In the genomic region with DNA sequence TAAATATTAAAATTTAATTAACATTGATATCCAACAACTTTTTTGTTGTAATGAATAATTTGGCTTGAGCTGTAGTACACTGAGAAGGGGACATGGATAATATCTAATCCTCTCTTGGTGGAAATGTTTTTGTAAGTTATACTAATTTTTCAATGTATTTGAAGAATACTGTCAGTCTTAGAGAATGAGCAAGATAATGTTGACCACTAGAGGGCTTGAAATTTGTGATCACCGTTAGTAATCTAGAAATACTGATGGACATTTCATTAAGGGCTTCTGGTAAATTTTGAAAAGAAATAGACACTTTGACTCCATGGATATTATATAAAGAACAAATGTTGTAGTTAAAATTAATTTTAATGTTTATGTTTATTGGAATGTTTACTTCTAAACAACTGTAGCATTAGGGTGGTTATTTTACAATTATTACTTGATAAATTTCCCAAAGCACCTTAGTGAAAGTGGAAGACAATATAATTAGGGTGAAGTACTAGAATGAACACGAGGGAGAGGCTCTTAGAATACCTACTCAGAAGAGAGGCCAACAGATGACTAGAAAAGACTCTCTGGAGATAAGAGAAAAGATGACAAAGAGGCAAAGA, we compare ENCODE assay signal across 8 cellular contexts. TPM values are rescaled to one million over a fixed set of nuclear protein-coding genes. Genes with fewer than 3 reads are reported as not detected.
A peak's percentile ranks its signal among the peaks of the same experiment; 100 is the strongest.
DNase-seq lines count a peak whose midpoint lies in the region; FAIRE-seq and TF ChIP-seq lines count a peak whose summit lies in the region.

No MANE protein-coding gene starts in this region.

- H3K27ac ChIP-seq in HL-60 (replicated peaks), result no peak overlapping the region
- H3K27ac ChIP-seq in WERI-Rb-1, result no peak overlapping the region
- no peak overlapping the region for H3K27ac ChIP-seq in CD8-positive, alpha-beta memory T cell (ENCODE audit: low read depth, low read length)

- no peak overlapping the region for H3K27ac Mint-ChIP-seq in CD8-positive, alpha-beta memory T cell

- H3K27me3 ChIP-seq in GM06990 (replicated peaks; ENCODE audit: control insufficient read depth, insufficient read depth, low read length) (no peaks in the 10 kb centered on the region), HL-60 (ENCODE audit: insufficient read depth, poor library complexity, severe bottlenecking) (peaks cover 2% of the 10 kb centered on the region), WERI-Rb-1 (ENCODE audit: insufficient read depth, low read depth, severe bottlenecking) (no peaks in the 10 kb centered on the region)
- H3K27me3 ChIP-seq in CD8-positive, alpha-beta memory T cell (ENCODE audit: insufficient read depth, low read length, poor library complexity, severe bottlenecking), result no peaks in the 10 kb centered on the region

- H3K9me3 ChIP-seq in WERI-Rb-1 (ENCODE audit: severe bottlenecking), result no peaks in the 10 kb centered on the region
- H3K9me3 ChIP-seq in CD8-positive, alpha-beta memory T cell (ENCODE audit: low read length), result no peaks in the 10 kb centered on the region

- peaks cover 0 to 10% (median 2%) of the 10 kb centered on the region in 3 donors for H3K4me1 Mint-ChIP-seq in CD8-positive, alpha-beta memory T cell

- peak; percentile 51 for TF ChIP-seq CTCF in GM06990 (IDR thresholded peaks at IDR 0.05; ENCODE audit: insufficient read depth, low read length, poor library complexity, severe bottlenecking)
- peak; percentile 25 for TF ChIP-seq CTCF in HL-60 (IDR thresholded peaks at IDR 0.05; ENCODE audit: insufficient read depth, low read length)
- TF ChIP-seq CTCF in WERI-Rb-1 (IDR thresholded peaks at IDR 0.05; ENCODE audit: low read depth, low read length), result peak; percentile 27; the same call in 1 of the 2 replicates

- H3K4me1 ChIP-seq in CD8-positive, alpha-beta memory T cell (ENCODE audit: insufficient read depth, low read length), result peaks cover 5% of the 10 kb centered on the region

- peaks cover 0 to 7% of the 10 kb centered on the region in 2 donors for H3K27me3 Mint-ChIP-seq in CD8-positive, alpha-beta memory T cell

- no peaks in the 10 kb centered on the region for H3K9me3 Mint-ChIP-seq in CD8-positive, alpha-beta memory T cell

- FAIRE-seq in islet of Langerhans (lab: Jason Lieb, UNC), result peak; percentile 98

- no peak overlapping the region for H3K4me3 ChIP-seq in GM06990 (replicated peaks; ENCODE audit: low read depth, low read length)
- H3K4me3 ChIP-seq in HL-60 (replicated peaks; ENCODE audit: insufficient read depth, low read length), result no peak overlapping the region
- no peak overlapping the region for H3K4me3 ChIP-seq in WERI-Rb-1 (ENCODE audit: low read depth, low read length)
- H3K4me3 ChIP-seq in CD8-positive, alpha-beta memory T cell (ENCODE audit: low read length), result no peak overlapping the region

- no peaks in the 10 kb centered on the region for H3K36me3 ChIP-seq in GM06990 (ENCODE audit: control insufficient read depth, insufficient read depth, low read length)
- no peaks in the 10 kb centered on the region for H3K36me3 ChIP-seq in WERI-Rb-1
- H3K36me3 ChIP-seq in CD8-positive, alpha-beta memory T cell (ENCODE audit: insufficient read depth, low read length), result no peaks in the 10 kb centered on the region

- CTCF ChIA-PET in CD8-positive, alpha-beta memory T cell (lab: Charles Lee), result interaction anchor here (2.0 kb wide), 1 partner anchor 234 kb away, joined by 5 read pairs; no protein-coding TSS in a partner anchor

- no peak overlapping the region for H3K4me3 Mint-ChIP-seq in CD8-positive, alpha-beta memory T cell

- H3K36me3 Mint-ChIP-seq in CD8-positive, alpha-beta memory T cell, result peaks cover 0 to 7% (median 3%) of the 10 kb centered on the region in 3 donors

- DNase-seq in GM06990 (ENCODE audit: extremely low read depth, insufficient read length) (no peak), HL-60 (ENCODE audit: low read depth in 1 of 2, low spot score in 1 of 2) (no peak), WERI-Rb-1 (no peak), NCI-H2196 treated with DMSO at 0.1 percent for 48 hours (lab: John Stamatoyannopoulos, UW; ENCODE audit: unreplicated experiment) (no peak), SHP77 (lab: John Stamatoyannopoulos, UW) (no peak)
- DNase-seq in CD8-positive, alpha-beta memory T cell, result no peak
- DNase-seq in activated naive CD4-positive, alpha-beta T cell treated with Interleukin-2 at 50 U/mL for 16 hours, result no peak

- POLR2A ChIA-PET in CD8-positive, alpha-beta memory T cell (lab: Charles Lee), result no interaction called here

RNA-seq across cellular contexts. Expression of gene CAMK2D, which starts 20.0 kb away (rescaled TPM):
- total RNA-seq in CD8-positive, alpha-beta memory T cell, result 10 to 100 TPM; 56.0 to 57.6 TPM
- 19.6 TPM for polyA plus RNA-seq in CD8-positive, alpha-beta memory T cell
